Comparison of ENCODE assay signal across 19 cellular contexts in the genomic region with DNA sequence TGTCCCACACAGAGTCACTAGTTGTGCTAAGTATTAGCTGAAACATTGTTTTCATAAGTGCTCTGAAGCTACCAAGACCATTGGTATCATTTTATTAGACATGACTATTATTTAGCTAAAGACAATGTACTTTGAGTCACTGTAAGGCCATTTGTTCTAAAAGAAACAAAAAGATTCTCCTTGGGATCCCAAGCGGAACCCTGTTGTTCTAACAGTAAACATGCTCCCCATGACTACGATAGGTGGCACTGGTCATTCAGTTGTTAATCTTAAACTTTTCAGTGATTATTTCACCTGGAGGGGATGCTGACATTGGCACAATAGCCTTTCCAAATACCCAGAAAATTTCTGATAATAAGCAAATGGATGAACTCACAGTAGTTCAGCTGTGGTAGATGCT.
"Had no signal": no experiment of that assay in that cellular context is flagged by ENCODE, and none has a peak within 500 bp of the region (broad histone marks: within the 10 kb centered on the region; RNA-seq: fewer than 3 reads in every experiment).

No MANE protein-coding gene starts in this region.

- H3K36me3 ChIP-seq: esophagus muscularis mucosa, gastrocnemius medialis, ovary, transverse colon had no signal

- H3K4me3 Mint-ChIP-seq: neural crest cell; stimulated activated naive B cell treated with anti-CD40 and anti-IgM and Interleukin-4, amounts not matched to agents 10 μg/mL and 1 μg/mL and 100 μg/mL, for 72 hours; stimulated activated naive CD8-positive, alpha-beta T cell treated with anti-CD3 and anti-CD28 coated beads, Interleukin-15, amount 100 ng/mL, for 72 hours had no signal

- H3K9me3 ChIP-seq: esophagus muscularis mucosa, gastrocnemius medialis, ovary, testis, transverse colon had no signal

- H3K27ac ChIP-seq: dorsolateral prefrontal cortex, esophagus muscularis mucosa, gastrocnemius medialis, ovary, testis, transverse colon had no signal

- H3K4me2 ChIP-seq: smooth muscle cell had no signal

- H3K4me1 ChIP-seq: gastrocnemius medialis, testis, transverse colon had no signal

- H3K4me3 ChIP-seq: dorsolateral prefrontal cortex, esophagus muscularis mucosa, gastrocnemius medialis, ovary, smooth muscle cell, testis, transverse colon had no signal

- H3K27ac Mint-ChIP-seq: stimulated activated naive B cell treated with anti-CD40 and anti-IgM and Interleukin-4, amounts not matched to agents 10 μg/mL and 1 μg/mL and 100 μg/mL, for 72 hours; stimulated activated naive CD8-positive, alpha-beta T cell treated with anti-CD3 and anti-CD28 coated beads, Interleukin-15, amount 100 ng/mL, for 72 hours had no signal

- H3K27me3 ChIP-seq: dorsolateral prefrontal cortex, esophagus muscularis mucosa, gastrocnemius medialis, ovary, testis, transverse colon had no signal

- H3K9me3 Mint-ChIP-seq: central memory CD8-positive, alpha-beta T cell; immature natural killer cell; neural crest cell had no signal

- H3K4me1 Mint-ChIP-seq: neural crest cell; stimulated activated naive B cell treated with anti-CD40 and anti-IgM and Interleukin-4, amounts not matched to agents 10 μg/mL and 1 μg/mL and 100 μg/mL, for 72 hours had no signal

- DNase-seq: cortex of kidney; dorsolateral prefrontal cortex; effector CD8-positive, alpha-beta T cell; gastrocnemius medialis; glutamatergic neuron; immature natural killer cell; mammary epithelial cell; naive thymus-derived CD4-positive, alpha-beta T cell; nucleus accumbens; ovary; stimulated activated CD4-positive, alpha-beta T cell treated with anti-CD3 and anti-CD28 coated beads, Interleukin-4, amount 100 ng/mL, for 4 hours; stimulated activated naive B cell treated with anti-CD40 and anti-IgM and Interleukin-4, amounts not matched to agents 10 μg/mL and 1 μg/mL and 100 μg/mL, for 72 hours; stimulated activated naive CD8-positive, alpha-beta T cell treated with anti-CD3 and anti-CD28 coated beads, Interleukin-15, amount 100 ng/mL, for 72 hours; testis; transverse colon had no signal

- H3K27me3 Mint-ChIP-seq: central memory CD8-positive, alpha-beta T cell; naive thymus-derived CD4-positive, alpha-beta T cell; stimulated activated naive B cell treated with anti-CD40 and anti-IgM and Interleukin-4, amounts not matched to agents 10 μg/mL and 1 μg/mL and 100 μg/mL, for 72 hours had no signal
